Comparison of ENCODE assay signal across 18 cellular contexts in the genomic region with DNA sequence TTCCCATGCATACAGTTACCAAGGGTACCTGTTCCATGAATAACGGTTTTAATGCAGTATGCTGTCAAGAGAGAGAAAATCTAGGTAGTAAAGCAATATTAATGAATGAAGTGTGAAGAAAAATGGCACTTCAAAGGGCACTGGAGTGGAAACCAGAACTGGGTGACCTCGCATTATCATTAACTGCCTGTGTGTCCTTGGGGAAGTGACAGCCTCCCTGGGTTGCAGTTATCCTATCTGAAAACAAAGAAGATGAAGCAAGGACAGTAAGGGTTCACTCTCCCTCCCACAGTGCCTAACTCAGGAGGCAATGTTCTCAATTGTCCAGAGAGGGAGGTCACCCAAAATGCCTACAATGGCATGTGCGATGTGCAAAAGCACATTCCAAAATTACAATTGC.
"Had no signal": no experiment of that assay in that cellular context is flagged by ENCODE, and none has a peak within 500 bp of the region (broad histone marks: within the 10 kb centered on the region; RNA-seq: fewer than 3 reads in every experiment).

No MANE protein-coding gene starts in this region.

- FAIRE-seq: astrocyte, kidney, TTC549 had no signal

- H3K27ac Mint-ChIP-seq: activated B cell treated with CpG ODN at 0.5 μM for 24 hours; activated CD4-positive, alpha-beta memory T cell treated with anti-CD3 and anti-CD28 coated beads for 36 hours; progenitor cell of endocrine pancreas; T-cell; T-helper 2 cell treated with Interferon-gamma antibody and Interleukin-4, amounts not matched to agents 5 μg/mL and 100 μg/mL, for 36 hours; type B pancreatic cell had no signal

- ATAC-seq: activated naive CD4-positive, alpha-beta T cell treated with anti-CD3 and anti-CD28 coated beads, Interleukin-2, amount 50 U/mL, for 72 hours; naive thymus-derived CD4-positive, alpha-beta T cell; T-cell had no signal

- H3K27me3 Mint-ChIP-seq: activated B cell treated with CpG ODN at 0.5 μM for 24 hours; activated CD4-positive, alpha-beta memory T cell treated with anti-CD3 and anti-CD28 coated beads for 36 hours; naive thymus-derived CD4-positive, alpha-beta T cell; progenitor cell of endocrine pancreas; T-cell; type B pancreatic cell had no signal

- H3K4me3 Mint-ChIP-seq: activated B cell treated with CpG ODN at 0.5 μM for 24 hours; activated CD4-positive, alpha-beta memory T cell treated with anti-CD3 and anti-CD28 coated beads for 36 hours; T-helper 2 cell treated with Interferon-gamma antibody and Interleukin-4, amounts not matched to agents 5 μg/mL and 100 μg/mL, for 36 hours; type B pancreatic cell had no signal

- DNase-seq: activated B cell treated with CpG ODN at 0.5 μM for 24 hours; activated CD4-positive, alpha-beta memory T cell treated with anti-CD3 and anti-CD28 coated beads for 36 hours; activated CD4-positive, alpha-beta T cell treated with anti-CD3 and anti-CD28 coated beads for 48 hours; activated T-cell treated with anti-CD3 and anti-CD28 coated beads for 4 hours; central memory CD4-positive, alpha-beta T cell; effector CD8-positive, alpha-beta T cell; kidney; naive thymus-derived CD4-positive, alpha-beta T cell; retina; stimulated activated CD4-positive, alpha-beta T cell treated with anti-CD3 and anti-CD28 coated beads, Interleukin-4, amount 100 ng/mL, for 24 hours; stimulated activated naive CD4-positive, alpha-beta T cell treated with Interleukin-2 at 50 U/mL for 16 hours; T-cell had no signal

- H3K4me1 Mint-ChIP-seq: activated B cell treated with CpG ODN at 0.5 μM for 24 hours had no signal
